20 cellular contexts compared by ENCODE assay signal in the genomic region with DNA sequence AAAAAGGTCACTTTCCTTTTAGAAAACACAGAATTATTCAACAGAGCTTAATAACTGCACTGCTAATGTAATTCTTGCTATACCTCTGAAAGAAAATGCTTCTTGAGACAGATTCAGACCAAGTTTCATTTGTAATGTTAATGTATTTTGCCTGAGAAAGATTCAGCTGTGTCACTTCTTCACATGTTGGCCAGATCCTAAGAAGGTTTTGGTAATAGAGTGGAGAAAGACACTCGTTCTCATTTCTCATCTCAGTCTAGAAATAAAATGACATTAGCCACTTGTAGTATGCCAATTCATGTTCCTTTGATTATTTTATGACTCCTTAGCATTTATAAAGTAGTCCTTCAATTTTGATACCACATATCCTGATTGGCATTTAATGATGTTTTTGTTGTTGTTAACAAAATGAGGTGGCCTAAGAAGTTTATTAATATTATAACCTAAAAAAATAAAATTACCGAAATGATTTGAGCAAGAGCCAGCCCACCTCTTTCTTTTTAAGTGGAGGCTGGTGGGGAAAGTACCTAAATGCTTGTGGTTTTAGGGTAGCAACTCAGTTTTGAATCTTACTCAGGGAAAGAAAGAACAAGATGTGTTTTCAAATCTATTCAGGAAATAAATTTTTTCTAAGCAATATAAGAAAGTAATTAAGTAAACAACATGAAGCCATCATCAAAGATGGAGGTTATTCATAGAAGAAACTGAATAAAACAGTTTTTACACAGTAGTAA. TPM values are rescaled to one million over a fixed set of nuclear protein-coding genes. Genes with fewer than 3 reads are reported as not detected.
A peak's percentile ranks its signal among the peaks of the same experiment; 100 is the strongest.
DNase-seq lines count a peak whose midpoint lies in the region; ATAC-seq and TF ChIP-seq lines count a peak whose summit lies in the region.
"Had no signal": no experiment of that assay in that cellular context is flagged by ENCODE, and none has a peak within 500 bp of the region (broad histone marks: within the 10 kb centered on the region; RNA-seq: fewer than 3 reads in every experiment).

No MANE protein-coding gene starts in this region.

- DNase-seq in activated naive CD4-positive, alpha-beta T cell treated with anti-CD3 and anti-CD28 coated beads for 36 hours = peak; percentile 5
- no peak for DNase-seq in activated naive CD4-positive, alpha-beta T cell (lab: John Stamatoyannopoulos, UW)
- DNase-seq in stimulated activated naive B cell treated with anti-CD40 and anti-IgM and Interleukin-4, amounts not matched to agents 10 μg/mL and 1 μg/mL and 100 μg/mL, for 72 hours = no peak
- no peak for DNase-seq in naive thymus-derived CD4-positive, alpha-beta T cell
- no peak for DNase-seq in brain microvascular endothelial cell
- DNase-seq: activated naive CD4-positive, alpha-beta T cell treated with anti-CD3 and anti-CD28 coated beads, Interleukin-2, amount 10 ng/mL, durations not matched to agents 7 days and 5 days; body of pancreas; CD4-positive, CD25-positive, alpha-beta regulatory T cell; dermis blood vessel endothelial cell; mesendoderm; NCI-H1436 treated with DMSO at 0.1 percent for 48 hours; right lobe of liver; stimulated activated CD4-positive, alpha-beta T cell treated with anti-CD3 and anti-CD28 coated beads, Interleukin-1b, Interleukin-23, amount 100 ng/mL, for 48 hours had no signal

- H3K4me3 Mint-ChIP-seq in activated naive CD4-positive, alpha-beta T cell treated with anti-CD3 and anti-CD28 coated beads for 36 hours = no peak overlapping the region
- H3K4me3 Mint-ChIP-seq in stimulated activated naive B cell treated with anti-CD40 and anti-IgM and Interleukin-4, amounts not matched to agents 10 μg/mL and 1 μg/mL and 100 μg/mL, for 72 hours = no peak overlapping the region
- no peak overlapping the region for H3K4me3 Mint-ChIP-seq in naive thymus-derived CD4-positive, alpha-beta T cell
- H3K4me3 Mint-ChIP-seq: activated naive CD4-positive, alpha-beta T cell treated with anti-CD3 and anti-CD28 coated beads, Interleukin-2, amount 10 ng/mL, durations not matched to agents 7 days and 5 days; CD4-positive, CD25-positive, alpha-beta regulatory T cell had no signal

- no peak for TF ChIP-seq CTCF in brain microvascular endothelial cell (IDR thresholded peaks at IDR 0.05; ENCODE audit: low read depth, low read length, missing control alignments)

- CTCF ChIA-PET in activated naive CD4-positive, alpha-beta T cell treated with anti-CD3 and anti-CD28 coated beads for 36 hours (lab: Charles Lee) = interaction anchor here (1.3 kb wide), 1 partner anchor 73 kb away, joined by 4 read pairs; no protein-coding TSS in a partner anchor
- CTCF ChIA-PET in naive thymus-derived CD4-positive, alpha-beta T cell (lab: Charles Lee) = no interaction called here

- H3K4me1 Mint-ChIP-seq in activated naive CD4-positive, alpha-beta T cell treated with anti-CD3 and anti-CD28 coated beads for 36 hours (ENCODE audit: low read depth) = peaks cover 8% of the 10 kb centered on the region
- no peaks in the 10 kb centered on the region for H3K4me1 Mint-ChIP-seq in stimulated activated naive B cell treated with anti-CD40 and anti-IgM and Interleukin-4, amounts not matched to agents 10 μg/mL and 1 μg/mL and 100 μg/mL, for 72 hours
- H3K4me1 Mint-ChIP-seq in naive thymus-derived CD4-positive, alpha-beta T cell = peaks cover 0 to 14% (median 0%) of the 10 kb centered on the region in 7 donors
- H3K4me1 Mint-ChIP-seq: activated naive CD4-positive, alpha-beta T cell treated with anti-CD3 and anti-CD28 coated beads, Interleukin-2, amount 10 ng/mL, durations not matched to agents 7 days and 5 days had no signal

- no peak overlapping the region for H3K4me3 ChIP-seq in naive thymus-derived CD4-positive, alpha-beta T cell (ENCODE audit: low read length)
- H3K4me3 ChIP-seq in brain microvascular endothelial cell (ENCODE audit: low read depth, low read length) = no peak overlapping the region
- H3K4me3 ChIP-seq: A549, body of pancreas, right lobe of liver, thoracic aorta had no signal

- no peaks in the 10 kb centered on the region for H3K9me3 Mint-ChIP-seq in activated naive CD4-positive, alpha-beta T cell treated with anti-CD3 and anti-CD28 coated beads for 36 hours
- H3K9me3 Mint-ChIP-seq in stimulated activated naive B cell treated with anti-CD40 and anti-IgM and Interleukin-4, amounts not matched to agents 10 μg/mL and 1 μg/mL and 100 μg/mL, for 72 hours = no peaks in the 10 kb centered on the region
- H3K9me3 Mint-ChIP-seq in naive thymus-derived CD4-positive, alpha-beta T cell = no peaks in the 10 kb centered on the region
- H3K9me3 Mint-ChIP-seq: activated naive CD4-positive, alpha-beta T cell treated with anti-CD3 and anti-CD28 coated beads, Interleukin-2, amount 10 ng/mL, durations not matched to agents 7 days and 5 days; CD4-positive, CD25-positive, alpha-beta regulatory T cell had no signal

- H3K27ac ChIP-seq in naive thymus-derived CD4-positive, alpha-beta T cell (ENCODE audit: low read depth, low read length) = no peak overlapping the region
- H3K27ac ChIP-seq in brain microvascular endothelial cell = no peak overlapping the region
- H3K27ac ChIP-seq: A549, body of pancreas, neutrophil, right lobe of liver, thoracic aorta had no signal

- no peaks in the 10 kb centered on the region for H3K27me3 ChIP-seq in naive thymus-derived CD4-positive, alpha-beta T cell (ENCODE audit: control insufficient read depth in 2 of 2, insufficient read depth in 2 of 2, low read length in 2 of 2)
- H3K27me3 ChIP-seq in brain microvascular endothelial cell (replicated peaks) = no peaks in the 10 kb centered on the region
- H3K27me3 ChIP-seq: body of pancreas, neutrophil, right lobe of liver had no signal

- intact Hi-C loops in activated naive CD4-positive, alpha-beta T cell treated with anti-CD3 and anti-CD28 coated beads for 36 hours (cut with micrococcal nuclease) = loop anchor here (1.0 to 5.0 kb wide), 2 partner anchors 76 to 98 kb away; partner anchors contain the start of gene DMTF1
- intact Hi-C loops in naive thymus-derived CD4-positive, alpha-beta T cell (cut with micrococcal nuclease) = no loop called here

- H3K36me3 ChIP-seq in naive thymus-derived CD4-positive, alpha-beta T cell (ENCODE audit: control insufficient read depth in 2 of 3, insufficient read depth in 3 of 3, low read length in 3 of 3) = no peaks in the 10 kb centered on the region
- H3K36me3 ChIP-seq in brain microvascular endothelial cell (replicated peaks) = no peaks in the 10 kb centered on the region
- H3K36me3 ChIP-seq: neutrophil, right lobe of liver, thoracic aorta had no signal

- H3K4me1 ChIP-seq in naive thymus-derived CD4-positive, alpha-beta T cell (ENCODE audit: control insufficient read depth in 2 of 2, insufficient read depth in 2 of 2, low read length in 2 of 2) = peaks cover 0 to 3% of the 10 kb centered on the region in 2 donors
- H3K4me1 ChIP-seq: A549, body of pancreas, right lobe of liver had no signal

- no peak overlapping the region for H3K27ac Mint-ChIP-seq in activated naive CD4-positive, alpha-beta T cell treated with anti-CD3 and anti-CD28 coated beads for 36 hours
- no peak overlapping the region for H3K27ac Mint-ChIP-seq in stimulated activated naive B cell treated with anti-CD40 and anti-IgM and Interleukin-4, amounts not matched to agents 10 μg/mL and 1 μg/mL and 100 μg/mL, for 72 hours
- H3K27ac Mint-ChIP-seq in naive thymus-derived CD4-positive, alpha-beta T cell = no peak overlapping the region
- H3K27ac Mint-ChIP-seq: activated naive CD4-positive, alpha-beta T cell treated with anti-CD3 and anti-CD28 coated beads, Interleukin-2, amount 10 ng/mL, durations not matched to agents 7 days and 5 days; CD4-positive, CD25-positive, alpha-beta regulatory T cell had no signal

- in situ Hi-C loops in brain microvascular endothelial cell (cut with HindIII; ENCODE audit: low pct_ligation_motif_present, low sequenced_read_pairs) = no loop called here

- ATAC-seq in GM21529 (IDR thresholded peaks at IDR 0.05; ENCODE audit: unreplicated experiment) = peak; percentile 85
- ATAC-seq in HG03135 (IDR thresholded peaks at IDR 0.05; ENCODE audit: unreplicated experiment) = peak; percentile 60
- ATAC-seq in stimulated activated naive B cell treated with anti-CD40 and anti-IgM and Interleukin-4, amounts not matched to agents 10 μg/mL and 1 μg/mL and 100 μg/mL, for 72 hours (replicated peaks) = peak; percentile 53 to 67
- no peak for ATAC-seq in naive thymus-derived CD4-positive, alpha-beta T cell
- no peak for ATAC-seq in HG03521 (IDR thresholded peaks at IDR 0.05; ENCODE audit: unreplicated experiment)
- ATAC-seq: A549, body of pancreas, esophagus mucosa, right lobe of liver had no signal

- POLR2A ChIA-PET in naive thymus-derived CD4-positive, alpha-beta T cell (lab: Charles Lee) = no interaction called here

- peaks cover 5% of the 10 kb centered on the region for H3K27me3 Mint-ChIP-seq in activated naive CD4-positive, alpha-beta T cell treated with anti-CD3 and anti-CD28 coated beads for 36 hours (ENCODE audit: low read depth)
- peaks cover 30 to 36% of the 10 kb centered on the region in 2 donors for H3K27me3 Mint-ChIP-seq in stimulated activated naive B cell treated with anti-CD40 and anti-IgM and Interleukin-4, amounts not matched to agents 10 μg/mL and 1 μg/mL and 100 μg/mL, for 72 hours
- H3K27me3 Mint-ChIP-seq in naive thymus-derived CD4-positive, alpha-beta T cell = peaks cover 0 to 24% (median 14%) of the 10 kb centered on the region in 5 donors

- H3K9me3 ChIP-seq in naive thymus-derived CD4-positive, alpha-beta T cell (ENCODE audit: control insufficient read depth in 2 of 3, low read length in 3 of 3) = no peaks in the 10 kb centered on the region
- H3K9me3 ChIP-seq: A549, body of pancreas, neutrophil, right lobe of liver, thoracic aorta had no signal

- no peaks in the 10 kb centered on the region for H3K36me3 Mint-ChIP-seq in activated naive CD4-positive, alpha-beta T cell treated with anti-CD3 and anti-CD28 coated beads for 36 hours (ENCODE audit: low read depth)
- H3K36me3 Mint-ChIP-seq in stimulated activated naive B cell treated with anti-CD40 and anti-IgM and Interleukin-4, amounts not matched to agents 10 μg/mL and 1 μg/mL and 100 μg/mL, for 72 hours = no peaks in the 10 kb centered on the region
- no peaks in the 10 kb centered on the region for H3K36me3 Mint-ChIP-seq in naive thymus-derived CD4-positive, alpha-beta T cell
- H3K36me3 Mint-ChIP-seq: activated naive CD4-positive, alpha-beta T cell treated with anti-CD3 and anti-CD28 coated beads, Interleukin-2, amount 10 ng/mL, durations not matched to agents 7 days and 5 days; CD4-positive, CD25-positive, alpha-beta regulatory T cell had no signal

RNA-seq across cellular contexts. Expression of gene ELAPOR2, which starts 16.4 kb away (rescaled TPM):
- total RNA-seq in activated naive CD4-positive, alpha-beta T cell treated with anti-CD3 and anti-CD28 coated beads for 36 hours = 1 to 10 TPM; 3.2 to 3.9 TPM
- total RNA-seq in naive thymus-derived CD4-positive, alpha-beta T cell = 10 to 100 TPM in 2 of 5 experiments, 1 to 10 TPM in 3; 5.3 to 11.0 (median 6.4) TPM
- polyA plus RNA-seq in naive thymus-derived CD4-positive, alpha-beta T cell = 1 to 10 TPM; 1.3 to 7.6 TPM

Comparison
In these comparisons a context has a peak if more than half of its experiments do, and no peak if none do; other contexts are left out.
1. ATAC-seq: peak in GM21529 (single experiment), HG03135 (single experiment) and stimulated activated naive B cell treated with anti-CD40 and anti-IgM and Interleukin-4, amounts not matched to agents 10 μg/mL and 1 μg/mL and 100 μg/mL, for 72 hours (2 of 2); none in naive thymus-derived CD4-positive, alpha-beta T cell (single experiment) and HG03521 (single experiment).